In the genomic region with DNA sequence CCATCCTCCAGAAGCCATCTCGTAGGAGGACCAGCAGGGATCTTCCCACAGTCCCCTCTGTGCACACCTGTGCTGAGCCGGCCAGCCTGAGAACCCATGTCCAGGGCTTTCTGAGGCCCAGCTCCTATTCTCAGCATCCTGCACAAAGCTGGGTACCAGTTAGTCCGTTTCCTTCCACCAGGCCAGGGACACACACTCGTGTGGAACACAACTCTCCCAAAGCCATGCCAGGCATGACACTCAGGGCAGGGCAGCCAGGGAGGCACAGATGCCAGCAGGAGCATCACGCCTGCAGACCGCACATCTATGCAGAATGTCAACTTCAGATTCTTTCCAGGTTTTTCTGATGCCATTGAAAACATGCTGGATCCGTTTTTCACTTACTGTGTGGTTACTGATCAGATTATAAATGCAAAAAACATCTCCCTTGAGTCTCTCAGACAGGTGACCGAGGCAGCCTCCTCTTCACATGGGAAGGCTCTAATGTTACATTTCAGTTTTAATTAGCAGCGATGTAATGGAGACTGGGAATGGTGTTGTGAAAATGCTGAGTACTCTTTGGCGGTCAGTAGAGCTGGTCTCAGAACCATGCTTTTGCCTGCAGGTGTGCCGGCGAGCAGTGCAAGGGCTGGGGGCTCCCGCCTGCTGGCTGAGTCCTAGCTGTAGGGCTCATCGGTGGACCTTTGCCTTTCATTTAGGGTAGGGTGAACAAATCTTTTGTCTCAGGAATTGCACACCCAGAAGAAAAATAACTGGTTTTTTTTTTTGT, we compare ENCODE assay signal across 1 cellular context.
TF ChIP-seq lines count a peak whose summit lies in the region.

No MANE protein-coding gene starts in this region.

TF ChIP-seq in HCT116, 20 proteins besides CTCF, POLR2A, EP300 and RAD21 (continued from another document):
- TF ChIP-seq, protein P1, sequence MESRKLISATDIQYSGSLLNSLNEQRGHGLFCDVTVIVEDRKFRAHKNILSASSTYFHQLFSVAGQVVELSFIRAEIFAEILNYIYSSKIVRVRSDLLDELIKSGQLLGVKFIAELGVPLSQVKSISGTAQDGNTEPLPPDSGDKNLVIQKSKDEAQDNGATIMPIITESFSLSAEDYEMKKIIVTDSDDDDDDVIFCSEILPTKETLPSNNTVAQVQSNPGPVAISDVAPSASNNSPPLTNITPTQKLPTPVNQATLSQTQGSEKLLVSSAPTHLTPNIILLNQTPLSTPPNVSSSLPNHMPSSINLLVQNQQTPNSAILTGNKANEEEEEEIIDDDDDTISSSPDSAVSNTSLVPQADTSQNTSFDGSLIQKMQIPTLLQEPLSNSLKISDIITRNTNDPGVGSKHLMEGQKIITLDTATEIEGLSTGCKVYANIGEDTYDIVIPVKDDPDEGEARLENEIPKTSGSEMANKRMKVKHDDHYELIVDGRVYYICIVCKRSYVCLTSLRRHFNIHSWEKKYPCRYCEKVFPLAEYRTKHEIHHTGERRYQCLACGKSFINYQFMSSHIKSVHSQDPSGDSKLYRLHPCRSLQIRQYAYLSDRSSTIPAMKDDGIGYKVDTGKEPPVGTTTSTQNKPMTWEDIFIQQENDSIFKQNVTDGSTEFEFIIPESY (IDR thresholded peaks at IDR 0.05; ENCODE audit: extremely low read depth, insufficient replicate concordance, low read length): no peak
- TF ChIP-seq TCF7L2 (IDR thresholded peaks at IDR 0.05; ENCODE audit: borderline replicate concordance, extremely low read depth, insufficient read depth, insufficient read length) (no peak), EZH2phosphoT487 (IDR thresholded peaks at IDR 0.05; ENCODE audit: borderline replicate concordance) (no peak), JUND (IDR thresholded peaks at IDR 0.05) (no peak), ELF1 (IDR thresholded peaks at IDR 0.05; ENCODE audit: borderline replicate concordance, low read depth) (no peak), SP1 (IDR thresholded peaks at IDR 0.05; ENCODE audit: low read depth) (no peak)
- TF ChIP-seq, protein P2, sequence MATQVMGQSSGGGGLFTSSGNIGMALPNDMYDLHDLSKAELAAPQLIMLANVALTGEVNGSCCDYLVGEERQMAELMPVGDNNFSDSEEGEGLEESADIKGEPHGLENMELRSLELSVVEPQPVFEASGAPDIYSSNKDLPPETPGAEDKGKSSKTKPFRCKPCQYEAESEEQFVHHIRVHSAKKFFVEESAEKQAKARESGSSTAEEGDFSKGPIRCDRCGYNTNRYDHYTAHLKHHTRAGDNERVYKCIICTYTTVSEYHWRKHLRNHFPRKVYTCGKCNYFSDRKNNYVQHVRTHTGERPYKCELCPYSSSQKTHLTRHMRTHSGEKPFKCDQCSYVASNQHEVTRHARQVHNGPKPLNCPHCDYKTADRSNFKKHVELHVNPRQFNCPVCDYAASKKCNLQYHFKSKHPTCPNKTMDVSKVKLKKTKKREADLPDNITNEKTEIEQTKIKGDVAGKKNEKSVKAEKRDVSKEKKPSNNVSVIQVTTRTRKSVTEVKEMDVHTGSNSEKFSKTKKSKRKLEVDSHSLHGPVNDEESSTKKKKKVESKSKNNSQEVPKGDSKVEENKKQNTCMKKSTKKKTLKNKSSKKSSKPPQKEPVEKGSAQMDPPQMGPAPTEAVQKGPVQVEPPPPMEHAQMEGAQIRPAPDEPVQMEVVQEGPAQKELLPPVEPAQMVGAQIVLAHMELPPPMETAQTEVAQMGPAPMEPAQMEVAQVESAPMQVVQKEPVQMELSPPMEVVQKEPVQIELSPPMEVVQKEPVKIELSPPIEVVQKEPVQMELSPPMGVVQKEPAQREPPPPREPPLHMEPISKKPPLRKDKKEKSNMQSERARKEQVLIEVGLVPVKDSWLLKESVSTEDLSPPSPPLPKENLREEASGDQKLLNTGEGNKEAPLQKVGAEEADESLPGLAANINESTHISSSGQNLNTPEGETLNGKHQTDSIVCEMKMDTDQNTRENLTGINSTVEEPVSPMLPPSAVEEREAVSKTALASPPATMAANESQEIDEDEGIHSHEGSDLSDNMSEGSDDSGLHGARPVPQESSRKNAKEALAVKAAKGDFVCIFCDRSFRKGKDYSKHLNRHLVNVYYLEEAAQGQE (IDR thresholded peaks at IDR 0.05; ENCODE audit: low read depth): no peak
